Comparison of ENCODE assay signal across 1 cellular context in the genomic region with DNA sequence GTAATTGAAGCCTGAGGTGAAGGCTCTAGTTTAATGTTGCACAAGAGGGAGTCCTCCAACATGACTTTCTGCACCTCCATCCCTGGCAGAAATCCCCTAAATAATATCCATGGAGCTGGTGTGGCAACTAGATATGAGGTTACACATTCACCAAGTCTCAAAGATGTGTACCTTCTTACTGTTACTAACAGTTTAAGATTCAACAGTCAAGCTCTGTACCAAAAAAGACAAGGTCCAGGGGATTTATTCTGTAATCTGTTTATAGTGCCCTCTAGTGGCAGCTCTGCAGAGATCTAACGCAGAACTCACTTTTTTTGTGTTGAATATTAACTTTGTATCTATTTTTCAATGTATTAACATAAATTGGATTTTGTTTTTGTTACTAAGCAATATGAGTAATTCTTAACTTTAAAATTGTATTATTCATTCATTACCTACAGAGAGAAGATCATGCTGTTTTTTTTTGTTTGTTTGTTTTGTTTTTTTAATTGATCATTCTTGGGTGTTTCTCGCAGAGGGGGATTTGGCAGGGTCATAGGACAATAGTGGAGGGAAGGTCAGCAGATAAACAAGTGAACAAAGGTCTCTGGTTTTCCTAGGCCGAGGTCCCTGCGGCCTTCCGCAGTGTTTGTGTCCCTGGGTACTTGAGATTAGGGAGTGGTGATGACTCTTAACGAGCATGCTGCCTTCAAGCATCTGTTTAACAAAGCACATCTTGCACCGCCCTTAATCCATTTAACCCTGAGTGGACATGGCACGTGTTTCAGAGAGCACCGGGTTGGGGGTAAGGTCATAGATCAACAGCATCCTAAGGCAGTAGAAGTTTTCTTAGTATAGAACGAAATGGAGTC.
TF ChIP-seq lines count a peak whose summit lies in the region.

No MANE protein-coding gene starts in this region.

TF ChIP-seq in IMR-90, 13 proteins besides CTCF, POLR2A, EP300 and RAD21:
- peak; percentile 58 for TF ChIP-seq CEBPB (IDR thresholded peaks at IDR 0.05; ENCODE audit: low read depth, low read length)
- TF ChIP-seq SMC3 (IDR thresholded peaks at IDR 0.05; ENCODE audit: low read depth, low read length) = peak; percentile 84
